In genomic region chr10:27341001-27341400, GRCh38 we compare ENCODE assay signal across 20 cellular contexts.
A peak's percentile ranks its signal among the peaks of the same experiment; 100 is the strongest.
DNase-seq lines count a peak whose midpoint lies in the region; TF ChIP-seq lines count a peak whose summit lies in the region.
"Had no signal": no experiment of that assay in that cellular context is flagged by ENCODE, and none has a peak within 500 bp of the region (broad histone marks: within the 10 kb centered on the region; RNA-seq: fewer than 3 reads in every experiment).

No MANE protein-coding gene starts in this region.

- no peak for TF ChIP-seq POLR2A in thyroid gland (IDR thresholded peaks at IDR 0.05)

- no peak overlapping the region for H3K4me3 ChIP-seq in thyroid gland (replicated peaks in 1 of 3)
- H3K4me3 ChIP-seq in CD4-positive, alpha-beta memory T cell (ENCODE audit: low read length in 2 of 2), result no peak overlapping the region
- H3K4me3 ChIP-seq: GM23248 had no signal

- CTCF ChIA-PET in CD4-positive, alpha-beta memory T cell (lab: Charles Lee; ENCODE audit: partially characterized antibody), result interaction anchor here (0.9 kb wide), 1 partner anchor 20 kb away, joined by 3 read pairs; no protein-coding TSS in a partner anchor

- peaks cover 0 to 2% of the 10 kb centered on the region in 2 donors for H3K27me3 Mint-ChIP-seq in CD4-positive, alpha-beta memory T cell
- no peaks in the 10 kb centered on the region for H3K27me3 Mint-ChIP-seq in activated T-cell treated with anti-CD3 and anti-CD28 coated beads, Interleukin-2, amount 50 U/mL, for 24 hours

- DNase-seq in NCI-H510A treated with DMSO at 0.1 percent for 48 hours (lab: John Stamatoyannopoulos, UW) (peak; percentile 57), NCI-H510A (lab: John Stamatoyannopoulos, UW) (no peak), NCI-H69 (lab: John Stamatoyannopoulos, UW) (peak; percentile 29), cerebellar cortex (ENCODE audit: low spot score) (peak; percentile 40), thyroid gland (peak; percentile 36 to 49), islet precursor cell (no peak)
- DNase-seq in CD4-positive, alpha-beta memory T cell, result no peak
- DNase-seq in activated T-cell treated with anti-CD3 and anti-CD28 coated beads, Interleukin-2, amount 50 U/mL, for 24 hours, result no peak
- DNase-seq: BE2C, COR-L47, DND-41, GM23248, H9, KBM-7, MM.1S, NCI-H1048, NCI-H1694, SIG-M5, SK-N-SH had no signal

- no peak overlapping the region for H3K27ac Mint-ChIP-seq in CD4-positive, alpha-beta memory T cell
- no peak overlapping the region for H3K27ac Mint-ChIP-seq in activated T-cell treated with anti-CD3 and anti-CD28 coated beads, Interleukin-2, amount 50 U/mL, for 24 hours
- H3K27ac Mint-ChIP-seq: H9 had no signal

- H3K9me3 ChIP-seq in thyroid gland, result no peaks in the 10 kb centered on the region
- H3K9me3 ChIP-seq in CD4-positive, alpha-beta memory T cell (ENCODE audit: control insufficient read depth in 1 of 2, low read length in 2 of 2), result no peaks in the 10 kb centered on the region
- H3K9me3 ChIP-seq: BE2C, SK-N-SH had no signal

- no peak overlapping the region for H3K4me3 Mint-ChIP-seq in CD4-positive, alpha-beta memory T cell
- H3K4me3 Mint-ChIP-seq in activated T-cell treated with anti-CD3 and anti-CD28 coated beads, Interleukin-2, amount 50 U/mL, for 24 hours, result no peak overlapping the region
- H3K4me3 Mint-ChIP-seq: H9 had no signal

- no peaks in the 10 kb centered on the region for H3K27me3 ChIP-seq in thyroid gland
- H3K27me3 ChIP-seq in CD4-positive, alpha-beta memory T cell (ENCODE audit: insufficient read depth, low read length), result no peaks in the 10 kb centered on the region
- H3K27me3 ChIP-seq: BE2C had no signal

- no peaks in the 10 kb centered on the region for H3K36me3 ChIP-seq in thyroid gland
- no peaks in the 10 kb centered on the region for H3K36me3 ChIP-seq in CD4-positive, alpha-beta memory T cell (ENCODE audit: insufficient read depth, low read length)
- H3K36me3 ChIP-seq: BE2C had no signal

- peaks cover 5 to 15% (median 6%) of the 10 kb centered on the region in 4 donors for H3K4me1 Mint-ChIP-seq in CD4-positive, alpha-beta memory T cell
- peaks cover 21% of the 10 kb centered on the region for H3K4me1 Mint-ChIP-seq in activated T-cell treated with anti-CD3 and anti-CD28 coated beads, Interleukin-2, amount 50 U/mL, for 24 hours (ENCODE audit: low read depth)

- H3K36me3 Mint-ChIP-seq in CD4-positive, alpha-beta memory T cell, result no peaks in the 10 kb centered on the region
- no peaks in the 10 kb centered on the region for H3K36me3 Mint-ChIP-seq in activated T-cell treated with anti-CD3 and anti-CD28 coated beads, Interleukin-2, amount 50 U/mL, for 24 hours (ENCODE audit: low read depth)

- intact Hi-C loops in thyroid gland (cut with DNase I), result no loop called here
- intact Hi-C loops in CD4-positive, alpha-beta memory T cell (cut with micrococcal nuclease), result no loop called here

- no peak overlapping the region for H3K27ac ChIP-seq in thyroid gland
- H3K27ac ChIP-seq in CD4-positive, alpha-beta memory T cell (ENCODE audit: low read depth, low read length), result no peak overlapping the region
- H3K27ac ChIP-seq: GM23248, HL-60 had no signal

- H3K9me3 Mint-ChIP-seq in CD4-positive, alpha-beta memory T cell, result no peaks in the 10 kb centered on the region
- H3K9me3 Mint-ChIP-seq in activated T-cell treated with anti-CD3 and anti-CD28 coated beads, Interleukin-2, amount 50 U/mL, for 24 hours, result no peaks in the 10 kb centered on the region
- H3K9me3 Mint-ChIP-seq: H9 had no signal

- POLR2A ChIA-PET in CD4-positive, alpha-beta memory T cell (lab: Charles Lee; ENCODE audit: partially characterized antibody), result no interaction called here

- peaks cover 0 to 3% of the 10 kb centered on the region in 2 donors for H3K4me1 ChIP-seq in thyroid gland
- H3K4me1 ChIP-seq in CD4-positive, alpha-beta memory T cell (ENCODE audit: insufficient read depth, low read length), result no peaks in the 10 kb centered on the region
- H3K4me1 ChIP-seq: BE2C had no signal

- WGBS in thyroid gland, 2 donors, result 24 to 29% methylated on average over 3 of the region's 3 CpGs

- TF ChIP-seq CTCF in thyroid gland (IDR thresholded peaks at IDR 0.05), result no peak

Comparison
In these comparisons a context has a peak if more than half of its experiments do, and no peak if none do; other contexts are left out.
1. DNase-seq: peak in NCI-H510A treated with DMSO at 0.1 percent for 48 hours (single experiment), NCI-H69 (single experiment), cerebellar cortex (single experiment) and thyroid gland (2 of 2); none in NCI-H510A (single experiment), CD4-positive, alpha-beta memory T cell (0 of 5), islet precursor cell (single experiment) and activated T-cell treated with anti-CD3 and anti-CD28 coated beads, Interleukin-2, amount 50 U/mL, for 24 hours (single experiment).